1 cellular context compared by ENCODE assay signal in genomic region chr3:127456471-127457093, GRCh38.
TF ChIP-seq lines count a peak whose summit lies in the region.

No MANE protein-coding gene starts in this region.

TF ChIP-seq in GM23338, 12 proteins besides CTCF, POLR2A, EP300 and RAD21 (continued from another document):
- no peak for TF ChIP-seq EZH2 (IDR thresholded peaks at IDR 0.05; ENCODE audit: low read depth, unreplicated experiment)
- no peak for TF ChIP-seq POLR2AphosphoS5 (IDR thresholded peaks at IDR 0.05; ENCODE audit: low read depth)
- no peak for TF ChIP-seq EZH2phosphoT487 (IDR thresholded peaks at IDR 0.05; ENCODE audit: unreplicated experiment)
- TF ChIP-seq ZNF114 (CRISPR knock-in tag; IDR thresholded peaks at IDR 0.05): no peak
- no peak for TF ChIP-seq STAT1 (IDR thresholded peaks at IDR 0.05; ENCODE audit: unreplicated experiment)
- TF ChIP-seq JUNB (IDR thresholded peaks at IDR 0.05; ENCODE audit: unreplicated experiment): no peak
- TF ChIP-seq ZNF331 (CRISPR knock-in tag; IDR thresholded peaks at IDR 0.05; ENCODE audit: low read depth): no peak
- TF ChIP-seq ZNF462 (CRISPR knock-in tag; IDR thresholded peaks at IDR 0.05): no peak
TF ChIP-seq in GM23338: peak in this region for 0.
